In genomic region chr2:236631361-236632291, GRCh38 we compare ENCODE assay signal across 1 cellular context.
TF ChIP-seq lines count a peak whose summit lies in the region.

No MANE protein-coding gene starts in this region.

TF ChIP-seq in SK-N-SH treated with all-trans-retinoic acid at 6 μM for 48 hours, 23 proteins besides CTCF, POLR2A, EP300 and RAD21 (continued from another document):
- TF ChIP-seq TSHZ2 (CRISPR knock-in tag; IDR thresholded peaks at IDR 0.05) = no peak
- no peak for TF ChIP-seq ESRRG (CRISPR knock-in tag; IDR thresholded peaks at IDR 0.05)
- TF ChIP-seq PATZ1 (CRISPR knock-in tag; IDR thresholded peaks at IDR 0.05; ENCODE audit: borderline replicate concordance) = no peak
- TF ChIP-seq ZNF70 (CRISPR knock-in tag; IDR thresholded peaks at IDR 0.05) = no peak
- TF ChIP-seq GLIS3 (CRISPR knock-in tag; IDR thresholded peaks at IDR 0.05) = no peak
- TF ChIP-seq CSDC2 (CRISPR knock-in tag; IDR thresholded peaks at IDR 0.05) = no peak
- TF ChIP-seq ZNF565 (CRISPR knock-in tag; conservative IDR thresholded peaks at IDR 0.05; ENCODE audit: low read depth) = no peak
- TF ChIP-seq ZNF8 (CRISPR knock-in tag; IDR thresholded peaks at IDR 0.05) = no peak
- no peak for TF ChIP-seq TCF4 (CRISPR knock-in tag; IDR thresholded peaks at IDR 0.05; ENCODE audit: borderline replicate concordance)
- TF ChIP-seq OSR1 (CRISPR knock-in tag; IDR thresholded peaks at IDR 0.05) = no peak
- TF ChIP-seq POU6F1 (CRISPR knock-in tag; IDR thresholded peaks at IDR 0.05; ENCODE audit: borderline replicate concordance, low read depth) = no peak
- TF ChIP-seq SNAI2 (CRISPR knock-in tag; IDR thresholded peaks at IDR 0.05) = no peak
- TF ChIP-seq PPARA (CRISPR knock-in tag; IDR thresholded peaks at IDR 0.05; ENCODE audit: borderline replicate concordance) = no peak
TF ChIP-seq in SK-N-SH treated with all-trans-retinoic acid at 6 μM for 48 hours: peak in this region for 0.
